20 cellular contexts compared by ENCODE assay signal in genomic region chr21:31929548-31929947, GRCh38. TPM values are rescaled to one million over a fixed set of nuclear protein-coding genes. Genes with fewer than 3 reads are reported as not detected.
DNase-seq lines count a peak whose midpoint lies in the region; ATAC-seq, FAIRE-seq and TF ChIP-seq lines count a peak whose summit lies in the region.
"Had no signal": no experiment of that assay in that cellular context is flagged by ENCODE, and none has a peak within 500 bp of the region (broad histone marks: within the 10 kb centered on the region; RNA-seq: fewer than 3 reads in every experiment).

No MANE protein-coding gene starts in this region.

- no peak overlapping the region for H2AFZ ChIP-seq in HepG2 (ENCODE audit: low read length)

- peaks cover 40% of the 10 kb centered on the region for H3K4me1 Mint-ChIP-seq in nephron
- H3K4me1 Mint-ChIP-seq in type B pancreatic cell (ENCODE audit: unreplicated experiment) = peaks cover 47% of the 10 kb centered on the region
- H3K4me1 Mint-ChIP-seq in stimulated activated naive CD8-positive, alpha-beta T cell treated with anti-CD3 and anti-CD28 coated beads, Interleukin-15, amount 100 ng/mL, for 72 hours = no peaks in the 10 kb centered on the region
- H3K4me1 Mint-ChIP-seq: CD14-positive monocyte had no signal

- BruUV-seq in HepG2 (replicated peaks; lab: Mats Ljungman, UMichigan) = no TSS peak

- ATAC-seq in HepG2 (peak; percentile 96), right lobe of liver (no peak)
- ATAC-seq in stimulated activated naive CD8-positive, alpha-beta T cell treated with anti-CD3 and anti-CD28 coated beads, Interleukin-15, amount 100 ng/mL, for 72 hours = no peak

- TF ChIP-seq POLR2A in HepG2 (IDR thresholded peaks at IDR 0.05; ENCODE audit: insufficient read depth in 1 of 2, low read depth in 2 of 2, low read length in 2 of 2) = no peak
- no peak for TF ChIP-seq POLR2A in right lobe of liver (IDR thresholded peaks at IDR 0.05)

- no peaks in the 10 kb centered on the region for H3K27me3 Mint-ChIP-seq in nephron (ENCODE audit: low read depth)
- no peaks in the 10 kb centered on the region for H3K27me3 Mint-ChIP-seq in type B pancreatic cell
- peaks cover 9% of the 10 kb centered on the region for H3K27me3 Mint-ChIP-seq in stimulated activated naive CD8-positive, alpha-beta T cell treated with anti-CD3 and anti-CD28 coated beads, Interleukin-15, amount 100 ng/mL, for 72 hours

- H3K36me3 ChIP-seq in HepG2 (replicated peaks in 1 of 2; ENCODE audit: control insufficient read depth in 1 of 2, insufficient read depth in 2 of 2, low read length in 2 of 2) (peaks cover 0 to 3% of the 10 kb centered on the region in 2 experiments; a peak in 3 of 5 replicates), right lobe of liver (no peaks in the 10 kb centered on the region)

- H3K27me3 ChIP-seq in HepG2 (ENCODE audit: control insufficient read depth in 1 of 2, insufficient read depth in 2 of 2, low read length in 2 of 2) (no peaks in the 10 kb centered on the region), right lobe of liver (no peaks in the 10 kb centered on the region)

- H3K27ac ChIP-seq in HepG2 (ENCODE audit: extremely low read length, insufficient read depth, low read length) (peak overlapping the region; percentile 77), right lobe of liver (no peak overlapping the region)
- H3K27ac ChIP-seq: RWPE1 had no signal

- H3K9me3 ChIP-seq in HepG2 (ENCODE audit: low read length) (no peaks in the 10 kb centered on the region), right lobe of liver (no peaks in the 10 kb centered on the region)

- POLR2A ChIA-PET in HepG2 (lab: Yijun Ruan, JAX) = interaction anchor here (1.3 to 2.3 kb wide), 3 partner anchors 14 to 28 kb away, joined by 3 to 22 read pairs (median 10); no protein-coding TSS in a partner anchor

- WGBS in HepG2 (ENCODE audit: low lambda C conversion rate) = 1% methylated on average over 7 of the region's 7 CpGs
- WGBS in right lobe of liver (ENCODE audit: insufficient coverage, low coverage, low lambda C conversion rate, missing lambda C conversion rate) = 30% methylated on average over 7 of the region's 7 CpGs

- H3K4me3 Mint-ChIP-seq in nephron (no peak overlapping the region), type B pancreatic cell (peak overlapping the region; percentile 67)
- no peak overlapping the region for H3K4me3 Mint-ChIP-seq in stimulated activated naive CD8-positive, alpha-beta T cell treated with anti-CD3 and anti-CD28 coated beads, Interleukin-15, amount 100 ng/mL, for 72 hours
- H3K4me3 Mint-ChIP-seq: CD14-positive monocyte, HFFc6 had no signal

- peaks cover 63% of the 10 kb centered on the region for H3K4me1 ChIP-seq in HepG2 (ENCODE audit: insufficient read depth, low read length)
- no peaks in the 10 kb centered on the region for H3K4me1 ChIP-seq in right lobe of liver

- CTCF ChIA-PET in HepG2 (lab: Yijun Ruan, JAX; ENCODE audit: low intra/inter-chr PET ratio, low total read pairs) = no interaction called here

- peak overlapping the region; percentile 55 for H3K4me2 ChIP-seq in HepG2 (ENCODE audit: low read depth, low read length)

- peaks cover 2% of the 10 kb centered on the region for H3K79me2 ChIP-seq in HepG2 (ENCODE audit: insufficient read depth, low read length)

- in situ Hi-C loops in HepG2 (cut with HindIII; ENCODE audit: extremely low pct_ligation_motif_present, low pct_unique_long_range_greater_than_20kb) = no loop called here
- in situ Hi-C loops in G401 (cut with HindIII; ENCODE audit: low sequenced_read_pairs) = no loop called here

- intact Hi-C loops in HepG2 (cut with micrococcal nuclease; ENCODE audit: unreplicated experiment) (loop anchor here (2.0 kb wide), 1 partner anchor 29 kb away; no protein-coding TSS in a partner anchor), right lobe of liver (cut with DNase I) (no loop called here)

- FAIRE-seq in HepG2 (lab: Jason Lieb, UNC) = peak; percentile 87
- FAIRE-seq: G401.6 had no signal

- TF ChIP-seq RAD21 in HepG2 (CRISPR knock-in tag; IDR thresholded peaks at IDR 0.05) = no peak

- TF ChIP-seq EP300 in HepG2 (IDR thresholded peaks at IDR 0.05; ENCODE audit: low read depth in 2 of 2, low read length in 2 of 2) = peak in 1 of 2 experiments; percentile 92; a peak in 2 of 4 replicates
- peak; percentile 44; the same call in 1 of the 2 replicates for TF ChIP-seq EP300 in HepG2 (CRISPR knock-in tag; IDR thresholded peaks at IDR 0.05; ENCODE audit: borderline replicate concordance)

- H3K4me3 ChIP-seq in HepG2 (replicated peaks in 1 of 3; ENCODE audit: insufficient read depth in 1 of 3, low read depth in 2 of 3, low read length in 3 of 3) (0 out of 6 replicates have a peak overlapping the region, but pooled peaks of 1 of the 3 experiments have one; percentile 6), right lobe of liver (no peak overlapping the region)

- DNase-seq in HepG2 (ENCODE audit: low spot score) (peak; percentile 95), right lobe of liver (no peak), SW480 (ENCODE audit: low spot score) (peak; percentile 85), type B pancreatic cell (ENCODE audit: extremely low spot score, unreplicated experiment) (no peak), NCI-H2171 (lab: John Stamatoyannopoulos, UW) (no peak), G401 (ENCODE audit: low spot score) (no peak)
- DNase-seq in stimulated activated naive CD8-positive, alpha-beta T cell treated with anti-CD3 and anti-CD28 coated beads, Interleukin-15, amount 100 ng/mL, for 72 hours = no peak
- DNase-seq: COR-L47, DMS53, GOT3, HFFc6, MV-4-11, NCI-H1436, NCI-H2107, OCI-M1 had no signal

- H3K36me3 Mint-ChIP-seq in nephron (ENCODE audit: low read depth) = peaks cover 40% of the 10 kb centered on the region
- peaks cover 22% of the 10 kb centered on the region for H3K36me3 Mint-ChIP-seq in type B pancreatic cell
- H3K36me3 Mint-ChIP-seq: CD14-positive monocyte had no signal

- TF ChIP-seq CTCF in HepG2 (CRISPR knock-in tag; IDR thresholded peaks at IDR 0.05) (no peak), right lobe of liver (IDR thresholded peaks at IDR 0.05) (no peak), nephron (IDR thresholded peaks at IDR 0.05; ENCODE audit: unreplicated experiment in 3 of 3) (no peak), type B pancreatic cell (conservative IDR thresholded peaks at IDR 0.05) (no peak)

- H3K9ac ChIP-seq in HepG2 (ENCODE audit: insufficient read depth, low read depth, low read length) = peak overlapping the region; percentile 44; the same call in 1 of the 2 replicates

- no peaks in the 10 kb centered on the region for H4K20me1 ChIP-seq in HepG2 (ENCODE audit: insufficient read depth, low read length)

- H3K9me3 Mint-ChIP-seq in nephron (peaks cover 4% of the 10 kb centered on the region), type B pancreatic cell (peaks cover 5% of the 10 kb centered on the region)
- peaks cover 0 to 6% of the 10 kb centered on the region in 2 donors for H3K9me3 Mint-ChIP-seq in stimulated activated naive CD8-positive, alpha-beta T cell treated with anti-CD3 and anti-CD28 coated beads, Interleukin-15, amount 100 ng/mL, for 72 hours

- H3K27ac Mint-ChIP-seq in nephron (peak overlapping the region; percentile 18 to 66 (median 27)), type B pancreatic cell (peak overlapping the region; percentile 24)
- no peak overlapping the region for H3K27ac Mint-ChIP-seq in stimulated activated naive CD8-positive, alpha-beta T cell treated with anti-CD3 and anti-CD28 coated beads, Interleukin-15, amount 100 ng/mL, for 72 hours
- H3K27ac Mint-ChIP-seq: CD14-positive monocyte, HFFc6 had no signal

TF ChIP-seq in HepG2, 621 proteins besides CTCF, POLR2A, EP300 and RAD21 (continues in another document):
- TF ChIP-seq IKZF4 (CRISPR knock-in tag; IDR thresholded peaks at IDR 0.05; ENCODE audit: borderline replicate concordance, low read depth, not compliant biosample characterization) (no peak), MXI1 (IDR thresholded peaks at IDR 0.05; ENCODE audit: borderline replicate concordance, low read depth, low read length) (peak; percentile 40; the same call in 1 of the 3 replicates), HIVEP1 (CRISPR knock-in tag; IDR thresholded peaks at IDR 0.05) (no peak), ZFY (CRISPR knock-in tag; IDR thresholded peaks at IDR 0.05) (peak; percentile 58)

RNA-seq across cellular contexts. Expression of gene HUNK, which starts 56.7 kb away (rescaled TPM):
- 1.9 and 2.5 TPM in 2 replicates for total RNA-seq in HepG2 (2016; rRNA removed; fragmentation: Illumina TruSeq; extraction: Trizol)
- 0.53 and 1.1 TPM in 2 replicates for total RNA-seq in HepG2 (2016; cell fraction: cytosol; rRNA removed; fragmentation: Illumina TruSeq; extraction: Trizol; ENCODE audit: low read depth)
- 2.4 and 3.2 TPM in 2 replicates for total RNA-seq in HepG2 (2016; cell fraction: insoluble cytoplasmic fraction; rRNA removed; fragmentation: Illumina TruSeq; extraction: Trizol)
- total RNA-seq in HepG2 (2016; cell fraction: membrane; rRNA removed; fragmentation: Illumina TruSeq; extraction: Trizol) = 1.1 and 2.0 TPM in 2 replicates
- total RNA-seq in HepG2 (2016; cell fraction: nucleus; rRNA removed; fragmentation: Illumina TruSeq; extraction: Trizol) = 2.6 and 2.9 TPM in 2 replicates
- 0.98 and 1.8 TPM in 2 replicates for polyA plus RNA-seq in HepG2 (2011; rRNA removed)
- 0.74 and 0.87 TPM in 2 replicates for polyA plus RNA-seq in HepG2 (2011; cell fraction: cytosol; rRNA removed)
- 0.92 and 1.2 TPM in 2 replicates for polyA plus RNA-seq in HepG2 (2011; cell fraction: nucleus; rRNA removed)
- polyA plus RNA-seq in HepG2 (2012) = 1.2 and 2.5 TPM in 2 replicates
- polyA plus RNA-seq in HepG2 (2016; cell fraction: cytosol; fragmentation: Illumina TruSeq; extraction: Trizol; ENCODE audit: low read depth) = 0.14 and 0.16 TPM in 2 replicates
- 2.5 and 2.9 TPM in 2 replicates for polyA plus RNA-seq in HepG2 (2016; cell fraction: insoluble cytoplasmic fraction; fragmentation: Illumina TruSeq; extraction: Trizol; ENCODE audit: low read depth)
- polyA plus RNA-seq in HepG2 (2016; cell fraction: membrane; fragmentation: Illumina TruSeq; extraction: Trizol; ENCODE audit: low read depth) = 0.32 and 0.48 TPM in 2 replicates
- 3.0 and 3.4 TPM in 2 replicates for polyA plus RNA-seq in HepG2 (2016; cell fraction: nucleus; fragmentation: Illumina TruSeq; extraction: Trizol; ENCODE audit: insufficient read depth, low read depth)
- 0.02 and 2.8 TPM in 2 replicates for polyA minus RNA-seq in HepG2 (2011; rRNA and poly(A)+ RNA removed; ENCODE audit: low replicate concordance)
- polyA minus RNA-seq in HepG2 (2011; cell fraction: cytosol; rRNA and poly(A)+ RNA removed) = 0.99 and 1.5 TPM in 2 replicates
- 2.0 and 4.5 TPM in 2 replicates for polyA minus RNA-seq in HepG2 (2011; cell fraction: nucleus; rRNA and poly(A)+ RNA removed)
- total RNA-seq in right lobe of liver = under 1 TPM; 0.12 to 0.64 (median 0.32) TPM
- 11.3 and 44.0 TPM in 2 replicates for total RNA-seq in type B pancreatic cell (ENCODE audit: low replicate concordance)
- 0.06 and 0.07 TPM in 2 replicates for total RNA-seq in G401 (2014; rRNA removed; shearing (Covaris generic))
- total RNA-seq: HFFc6, HT-29 had no signal
- polyA plus RNA-seq: CD14-positive monocyte had no signal

Comparison
In these comparisons a context has a peak if more than half of its experiments do, and no peak if none do; other contexts are left out.
1. DNase-seq: peak in HepG2 (single experiment) and SW480 (single experiment); none in right lobe of liver (0 of 3), type B pancreatic cell (single experiment), NCI-H2171 (single experiment), stimulated activated naive CD8-positive, alpha-beta T cell treated with anti-CD3 and anti-CD28 coated beads, Interleukin-15, amount 100 ng/mL, for 72 hours (0 of 2) and G401 (single experiment).
2. H3K27ac Mint-ChIP-seq: peak in nephron (3 of 3) and type B pancreatic cell (single experiment); none in stimulated activated naive CD8-positive, alpha-beta T cell treated with anti-CD3 and anti-CD28 coated beads, Interleukin-15, amount 100 ng/mL, for 72 hours (0 of 2).